ENCODE assay signal across 17 cellular contexts in genomic region chr12:29191267-29191889, GRCh38.
"Had no signal": no experiment of that assay in that cellular context is flagged by ENCODE, and none has a peak within 500 bp of the region (broad histone marks: within the 10 kb centered on the region; RNA-seq: fewer than 3 reads in every experiment).

No MANE protein-coding gene starts in this region.

- H3K27ac Mint-ChIP-seq: activated naive CD4-positive, alpha-beta T cell treated with anti-CD3 and anti-CD28 coated beads, Interleukin-2, amount 50 U/mL, for 24 hours; activated T-cell treated with anti-CD3 and anti-CD28 coated beads, Interleukin-2, amount 50 U/mL, for 72 hours; mesothelial cell of epicardium; progenitor cell of endocrine pancreas; stimulated activated memory B cell treated with anti-CD40 and anti-IgM and Interleukin-4, amounts not matched to agents 10 μg/mL and 1 μg/mL and 100 μg/mL, for 72 hours had no signal

- H3K4me1 Mint-ChIP-seq: activated naive CD4-positive, alpha-beta T cell treated with anti-CD3 and anti-CD28 coated beads, Interleukin-2, amount 50 U/mL, for 24 hours; stimulated activated memory B cell treated with anti-CD40 and anti-IgM and Interleukin-4, amounts not matched to agents 10 μg/mL and 1 μg/mL and 100 μg/mL, for 72 hours had no signal

- H3K4me3 Mint-ChIP-seq: activated naive CD4-positive, alpha-beta T cell treated with anti-CD3 and anti-CD28 coated beads, Interleukin-2, amount 50 U/mL, for 24 hours; activated T-cell treated with anti-CD3 and anti-CD28 coated beads, Interleukin-2, amount 50 U/mL, for 72 hours; mesothelial cell of epicardium; stimulated activated memory B cell treated with anti-CD40 and anti-IgM and Interleukin-4, amounts not matched to agents 10 μg/mL and 1 μg/mL and 100 μg/mL, for 72 hours had no signal

- H3K9me3 ChIP-seq: ascending aorta, esophagus muscularis mucosa, right lobe of liver, testis had no signal

- ATAC-seq: activated T-cell treated with anti-CD3 and anti-CD28 coated beads, Interleukin-2, amount 50 U/mL, for 72 hours; right lobe of liver; stimulated activated memory B cell treated with anti-CD40 and anti-IgM and Interleukin-4, amounts not matched to agents 10 μg/mL and 1 μg/mL and 100 μg/mL, for 72 hours had no signal

- H3K27me3 Mint-ChIP-seq: stimulated activated memory B cell treated with anti-CD40 and anti-IgM and Interleukin-4, amounts not matched to agents 10 μg/mL and 1 μg/mL and 100 μg/mL, for 72 hours had no signal

- H3K36me3 ChIP-seq: ascending aorta, esophagus muscularis mucosa, right lobe of liver, WERI-Rb-1 had no signal

- DNase-seq: activated CD4-positive, alpha-beta T cell treated with anti-CD3 and anti-CD28 coated beads for 1 hour; activated CD8-positive, alpha-beta memory T cell treated with anti-CD3 and anti-CD28 coated beads for 24 hours; activated gamma-delta T cell; activated T-cell treated with anti-CD3 and anti-CD28 coated beads, Interleukin-2, amount 50 U/mL, for 72 hours; effector CD8-positive, alpha-beta T cell; occipital lobe; right lobe of liver; stimulated activated CD4-positive, alpha-beta T cell treated with anti-CD3 and anti-CD28 coated beads, Interleukin-4, amount 100 ng/mL, for 24 hours; SW 1271; testis; WERI-Rb-1 had no signal

- H3K4me3 ChIP-seq: ascending aorta, esophagus muscularis mucosa, right lobe of liver, testis had no signal

- H3K4me1 ChIP-seq: ascending aorta, esophagus muscularis mucosa, right lobe of liver, testis had no signal

- H3K27ac ChIP-seq: ascending aorta, esophagus muscularis mucosa, right lobe of liver, testis, WERI-Rb-1 had no signal

- H3K36me3 Mint-ChIP-seq: mesothelial cell of epicardium; stimulated activated memory B cell treated with anti-CD40 and anti-IgM and Interleukin-4, amounts not matched to agents 10 μg/mL and 1 μg/mL and 100 μg/mL, for 72 hours had no signal

- H3K27me3 ChIP-seq: ascending aorta, esophagus muscularis mucosa, right lobe of liver, testis had no signal

- H3K9me3 Mint-ChIP-seq: activated naive CD4-positive, alpha-beta T cell treated with anti-CD3 and anti-CD28 coated beads, Interleukin-2, amount 50 U/mL, for 24 hours; activated T-cell treated with anti-CD3 and anti-CD28 coated beads, Interleukin-2, amount 50 U/mL, for 72 hours; mesothelial cell of epicardium; stimulated activated memory B cell treated with anti-CD40 and anti-IgM and Interleukin-4, amounts not matched to agents 10 μg/mL and 1 μg/mL and 100 μg/mL, for 72 hours had no signal
